6 cellular contexts compared by ENCODE assay signal in genomic region chr12:54033980-54034783, GRCh38. TPM values are rescaled to one million over a fixed set of nuclear protein-coding genes. Genes with fewer than 3 reads are reported as not detected.
DNase-seq lines count a peak whose midpoint lies in the region; ATAC-seq and TF ChIP-seq lines count a peak whose summit lies in the region.

No MANE protein-coding gene starts in this region.

- H3K79me2 ChIP-seq in PC-9 (ENCODE audit: low read depth) = no peaks in the 10 kb centered on the region

- ATAC-seq in GM18909 (IDR thresholded peaks at IDR 0.05; ENCODE audit: poor library complexity, unreplicated experiment) = no peak

- POLR2A ChIA-PET in PC-9 (lab: Charles Lee; ENCODE audit: unreplicated experiment) = no interaction called here

- CTCF ChIA-PET in PC-9 (lab: Charles Lee) = no interaction called here

- peak overlapping the region; percentile 47; the same call in 1 of the 2 replicates for H3K4me3 ChIP-seq in PC-9

- no peaks in the 10 kb centered on the region for H3K36me3 ChIP-seq in PC-9 (ENCODE audit: low read depth)

- BruUV-seq in PC-9 (replicated peaks; lab: Mats Ljungman, UMichigan) = no TSS peak

- 0 out of 2 replicates have a peak, but pooled peaks cover 5% of the 10 kb centered on the region for H3K4me1 ChIP-seq in PC-9 (replicated peaks; ENCODE audit: insufficient read depth)

- H4K20me1 ChIP-seq in PC-9 (ENCODE audit: insufficient read depth) = no peaks in the 10 kb centered on the region

- no peak overlapping the region for H2AFZ ChIP-seq in PC-9

- no peaks in the 10 kb centered on the region for H3K9me3 ChIP-seq in PC-9 (ENCODE audit: insufficient read depth, low read depth)

- no peak overlapping the region for H3K27ac ChIP-seq in PC-9

- DNase-seq in 8988T = peak; percentile 72
- DNase-seq in PC-9 = no peak
- peak; percentile 11 for DNase-seq in iris pigment epithelial cell (ENCODE audit: low read depth)
- no peak for DNase-seq in UCSD-AML1 (lab: John Stamatoyannopoulos, UW; ENCODE audit: unreplicated experiment)
- DNase-seq in NCI-H1694 (lab: John Stamatoyannopoulos, UW) = no peak

- no peaks in the 10 kb centered on the region for H3K9me2 ChIP-seq in PC-9 (ENCODE audit: insufficient read depth)

- peak overlapping the region; percentile 80 for H3K4me2 ChIP-seq in PC-9

- TF ChIP-seq CTCF in PC-9 (conservative IDR thresholded peaks at IDR 0.05) = no peak

- intact Hi-C loops in PC-9 (cut with micrococcal nuclease; ENCODE audit: unreplicated experiment) = loop anchor here (2.0 kb wide), 1 partner anchor 167 kb away; no protein-coding TSS in a partner anchor

- peaks cover 8% of the 10 kb centered on the region for H3K27me3 ChIP-seq in PC-9 (ENCODE audit: insufficient read depth, low read depth)

- H3F3A ChIP-seq in PC-9 (ENCODE audit: insufficient read depth, low read depth) = no peaks in the 10 kb centered on the region

RNA-seq across cellular contexts. Expression of gene HOXC5, which starts 1.3 kb away (rescaled TPM):
- total RNA-seq in PC-9 (2021) = 0.61 and 1.8 TPM in 2 replicates

RNA-seq across cellular contexts. Expression of gene HOXC6, which starts 5.9 kb away (rescaled TPM):
- 4.1 and 5.7 TPM in 2 replicates for total RNA-seq in PC-9 (2021)

RNA-seq across cellular contexts. Expression of gene HOXC4, which starts 19.5 kb away (rescaled TPM):
- total RNA-seq in PC-9 (2021) = 3.8 and 4.7 TPM in 2 replicates

RNA-seq across cellular contexts. Expression of gene HOXC8, which starts 25.4 kb away (rescaled TPM):
- total RNA-seq in PC-9 (2021) = 3.8 and 4.3 TPM in 2 replicates

RNA-seq across cellular contexts. Expression of gene HOXC9, which starts 34.2 kb away (rescaled TPM):
- total RNA-seq in PC-9 (2021) = 7.5 and 10.2 TPM in 2 replicates

Comparison
In these comparisons a context has a peak if more than half of its experiments do, and no peak if none do; other contexts are left out.
1. DNase-seq: peak in 8988T (single experiment) and iris pigment epithelial cell (single experiment); none in PC-9 (0 of 2), UCSD-AML1 (single experiment) and NCI-H1694 (single experiment).